ENCODE assay signal across 12 cellular contexts in the genomic region with DNA sequence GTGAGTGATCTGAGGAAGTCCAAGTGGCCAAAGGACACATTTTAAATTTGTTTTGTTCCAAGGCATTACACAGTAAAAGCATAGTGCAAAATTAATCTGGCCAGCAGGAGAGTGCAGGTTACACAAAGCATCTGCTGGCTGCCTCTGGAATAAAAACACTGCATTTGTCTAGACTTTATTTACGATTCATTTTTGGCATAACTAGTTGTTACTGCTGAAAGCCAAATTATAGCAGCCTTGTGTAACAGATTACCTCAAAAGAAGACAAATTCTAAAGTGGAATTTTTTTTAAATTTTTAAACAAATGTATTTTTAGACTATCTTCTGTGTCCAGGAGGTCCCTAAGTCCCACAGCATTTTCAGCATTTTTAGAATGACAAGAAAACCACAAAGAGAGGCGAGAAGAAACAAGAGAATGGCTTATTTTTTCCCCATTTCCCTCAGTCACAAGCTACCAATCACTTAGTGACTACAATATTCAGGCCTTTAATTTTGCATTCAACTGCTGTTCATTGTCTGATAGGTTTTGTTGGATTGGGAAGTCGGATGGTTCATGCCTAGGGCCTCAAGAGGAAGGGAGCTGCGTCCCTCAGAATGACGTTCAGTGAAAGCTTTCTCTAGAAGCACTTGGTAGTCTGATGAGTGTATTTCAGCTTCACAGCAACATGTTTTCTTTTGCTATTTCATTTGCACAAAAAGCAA. TPM values are rescaled to one million over a fixed set of nuclear protein-coding genes. Genes with fewer than 3 reads are reported as not detected.
DNase-seq lines count a peak whose midpoint lies in the region; ATAC-seq and TF ChIP-seq lines count a peak whose summit lies in the region.
"Had no signal": no experiment of that assay in that cellular context is flagged by ENCODE, and none has a peak within 500 bp of the region (broad histone marks: within the 10 kb centered on the region; RNA-seq: fewer than 3 reads in every experiment).

No MANE protein-coding gene starts in this region.

- intact Hi-C loops in Right ventricle myocardium inferior (cut with DNase I) = no loop called here
- intact Hi-C loops in cardiac septum (cut with DNase I) = no loop called here
- intact Hi-C loops in esophagus squamous epithelium (cut with DNase I) = no loop called here

- H3K27ac Mint-ChIP-seq in mesothelial cell of epicardium = peak overlapping the region; percentile 69
- H3K27ac Mint-ChIP-seq: IgD-negative memory B cell had no signal

- H3K4me1 Mint-ChIP-seq in mesothelial cell of epicardium = peaks cover 35% of the 10 kb centered on the region
- H3K4me1 Mint-ChIP-seq: IgD-negative memory B cell had no signal

- H3K27me3 Mint-ChIP-seq in mesothelial cell of epicardium (ENCODE audit: low read depth) = no peaks in the 10 kb centered on the region
- H3K27me3 Mint-ChIP-seq: brain had no signal

- peak; percentile 70 for ATAC-seq in Right ventricle myocardium inferior
- no peak for ATAC-seq in HG02981 (IDR thresholded peaks at IDR 0.05; ENCODE audit: unreplicated experiment)
- ATAC-seq in GM19351 (IDR thresholded peaks at IDR 0.05; ENCODE audit: unreplicated experiment) = no peak

- DNase-seq in Right ventricle myocardium inferior (ENCODE audit: missing footprints) = no peak
- no peak for DNase-seq in cardiac septum (ENCODE audit: low spot score)
- no peak for DNase-seq in esophagus squamous epithelium (lab: John Stamatoyannopoulos, UW)
- no peak for DNase-seq in mesothelial cell of epicardium (ENCODE audit: low spot score in 2 of 2, unreplicated experiment in 2 of 2)
- no peak for DNase-seq in SW480 (ENCODE audit: low spot score)
- DNase-seq in RKO (ENCODE audit: low spot score) = no peak
- DNase-seq: stomach had no signal

- H3K9me3 Mint-ChIP-seq in mesothelial cell of epicardium = peaks cover 3% of the 10 kb centered on the region
- H3K9me3 Mint-ChIP-seq: brain, IgD-negative memory B cell had no signal

- no peaks in the 10 kb centered on the region for H3K36me3 ChIP-seq in esophagus squamous epithelium
- H3K36me3 ChIP-seq: stomach had no signal

- 61 to 62% methylated on average over 4 to 5 of the region's 5 CpGs for whole genome bisulfite sequencing in esophagus squamous epithelium, 2 donors

- TF ChIP-seq POLR2A in esophagus squamous epithelium (IDR thresholded peaks at IDR 0.05) = no peak

- no peaks in the 10 kb centered on the region for H3K9me3 ChIP-seq in esophagus squamous epithelium
- H3K9me3 ChIP-seq: stomach had no signal

- H3K4me3 Mint-ChIP-seq in mesothelial cell of epicardium = no peak overlapping the region
- H3K4me3 Mint-ChIP-seq: brain, IgD-negative memory B cell had no signal

- TF ChIP-seq CTCF in esophagus squamous epithelium (IDR thresholded peaks at IDR 0.05) (peak in 1 of 6 experiments; percentile 6), mesothelial cell of epicardium (IDR thresholded peaks at IDR 0.05; ENCODE audit: unreplicated experiment) (no peak)

- peaks cover 0 to 22% (median 4%) of the 10 kb centered on the region in 3 donors for H3K4me1 ChIP-seq in esophagus squamous epithelium

- H3K36me3 Mint-ChIP-seq in mesothelial cell of epicardium = no peaks in the 10 kb centered on the region
- H3K36me3 Mint-ChIP-seq: brain, IgD-negative memory B cell had no signal

- H3K4me3 ChIP-seq in esophagus squamous epithelium = no peak overlapping the region
- H3K4me3 ChIP-seq: stomach had no signal

- peak overlapping the region in 3 of 4 donors; percentile 37 to 51 (median 40) for H3K27ac ChIP-seq in esophagus squamous epithelium

- no peaks in the 10 kb centered on the region for H3K27me3 ChIP-seq in esophagus squamous epithelium
- H3K27me3 ChIP-seq: stomach had no signal

RNA-seq across cellular contexts. Expression of gene TMEFF2, which starts 46.0 kb away (rescaled TPM):
- total RNA-seq in Right ventricle myocardium inferior (0.11 TPM), cardiac septum (not detected), esophagus squamous epithelium (1 to 10 TPM in 1 of 4 donors, not detected in 3; 1.5 TPM), mesothelial cell of epicardium (16.6 to 18.1 TPM (median 17.5 TPM) in 3 replicates)
- total RNA-seq: glomerular endothelial cell had no signal
